1 cellular context compared by ENCODE assay signal in genomic region chr19:48881741-48882657, GRCh38.
A peak's percentile ranks its signal among the peaks of the same experiment; 100 is the strongest.
TF ChIP-seq lines count a peak whose summit lies in the region.

No MANE protein-coding gene starts in this region.

TF ChIP-seq in K562, 482 proteins besides CTCF, POLR2A, EP300 and RAD21 (continued from another document and continues in another):
- TF ChIP-seq MLLT1 (IDR thresholded peaks at IDR 0.05): no peak
- no peak for TF ChIP-seq GTF3C2 (IDR thresholded peaks at IDR 0.05; ENCODE audit: borderline replicate concordance, extremely low read depth, insufficient read length)
- no peak for TF ChIP-seq PURB (CRISPR knock-in tag; IDR thresholded peaks at IDR 0.05; ENCODE audit: low read depth)
- no peak for TF ChIP-seq HNRNPH1 (optimal IDR thresholded peaks at IDR 0.05; ENCODE audit: low read depth, low read length)
- TF ChIP-seq IRF2 (CRISPR knock-in tag; IDR thresholded peaks at IDR 0.05): no peak
- TF ChIP-seq ZBED1 (IDR thresholded peaks at IDR 0.05): no peak
- TF ChIP-seq ZNF398 (CRISPR knock-in tag; IDR thresholded peaks at IDR 0.05): peak; percentile 89
- no peak for TF ChIP-seq GATAD2B (IDR thresholded peaks at IDR 0.05; ENCODE audit: borderline replicate concordance)
- TF ChIP-seq TRIM24 (IDR thresholded peaks at IDR 0.05): 0 out of 4 replicates have a peak, but pooled peaks have one; percentile 21 to 24
- TF ChIP-seq MCM3 (IDR thresholded peaks at IDR 0.05): no peak
- no peak for TF ChIP-seq TRIM25 (IDR thresholded peaks at IDR 0.05; ENCODE audit: borderline replicate concordance)
- no peak for TF ChIP-seq ZBTB26 (CRISPR knock-in tag; IDR thresholded peaks at IDR 0.05)
- TF ChIP-seq ZNF24 (IDR thresholded peaks at IDR 0.05): no peak
- TF ChIP-seq E2F5 (CRISPR knock-in tag; IDR thresholded peaks at IDR 0.05): no peak
- TF ChIP-seq REST (CRISPR knock-in tag; IDR thresholded peaks at IDR 0.05; ENCODE audit: low read depth): no peak
- 0 out of 2 replicates have a peak, but pooled peaks have one; percentile 70 for TF ChIP-seq MTF1 (CRISPR knock-in tag; IDR thresholded peaks at IDR 0.05; ENCODE audit: borderline replicate concordance)
- no peak for TF ChIP-seq PRPF4 (IDR thresholded peaks at IDR 0.05; ENCODE audit: insufficient read depth, low read depth, low read length, poor library complexity, severe bottlenecking)
- no peak for TF ChIP-seq SOX6 (IDR thresholded peaks at IDR 0.05)
- no peak for TF ChIP-seq PCBP1 (IDR thresholded peaks at IDR 0.05; ENCODE audit: low read depth, low read length, poor library complexity, severe bottlenecking)
- TF ChIP-seq ILK (tag; IDR thresholded peaks at IDR 0.05; ENCODE audit: borderline replicate concordance, low read depth): peak; percentile 88
- peak; percentile 88 for TF ChIP-seq HINFP (tag; conservative IDR thresholded peaks at IDR 0.05; ENCODE audit: low read depth)
- TF ChIP-seq MAFF (IDR thresholded peaks at IDR 0.05; ENCODE audit: low read length): no peak
- TF ChIP-seq ZNF445 (CRISPR knock-in tag; IDR thresholded peaks at IDR 0.05; ENCODE audit: low read depth): no peak; the same call in 1 of the 2 replicates
- no peak for TF ChIP-seq RBM25 (IDR thresholded peaks at IDR 0.05; ENCODE audit: low read depth, low read length, severe bottlenecking)
- TF ChIP-seq NRF1 (conservative IDR thresholded peaks at IDR 0.05 in 1 of 2, IDR thresholded peaks at IDR 0.05 in 1 of 2): no peak
- no peak for TF ChIP-seq STAT5A (IDR thresholded peaks at IDR 0.05; ENCODE audit: borderline replicate concordance, low read length)
- peak; percentile 95 for TF ChIP-seq ZNF583 (CRISPR knock-in tag; IDR thresholded peaks at IDR 0.05)
- TF ChIP-seq PATZ1 (CRISPR knock-in tag; IDR thresholded peaks at IDR 0.05; ENCODE audit: borderline replicate concordance): peak; percentile 82; the same call in 1 of the 2 replicates
- no peak for TF ChIP-seq CHAMP1 (IDR thresholded peaks at IDR 0.05)
- no peak for TF ChIP-seq CEBPG (CRISPR knock-in tag; IDR thresholded peaks at IDR 0.05)
- TF ChIP-seq CEBPG (tag; conservative IDR thresholded peaks at IDR 0.05 in 1 of 2, IDR thresholded peaks at IDR 0.05 in 1 of 2): no peak; a peak in 1 of 4 replicates
- no peak for TF ChIP-seq HMG20B (CRISPR knock-in tag; IDR thresholded peaks at IDR 0.05)
- peak; percentile 30; the same call in 1 of the 2 replicates for TF ChIP-seq MAFG (tag; conservative IDR thresholded peaks at IDR 0.05)
- TF ChIP-seq ETV6 (IDR thresholded peaks at IDR 0.05; ENCODE audit: borderline replicate concordance in 1 of 2, low read depth in 2 of 2, low read length in 1 of 2): no peak
- TF ChIP-seq ETV6 (CRISPR knock-in tag; IDR thresholded peaks at IDR 0.05; ENCODE audit: borderline replicate concordance): no peak
- TF ChIP-seq NR2C2 (CRISPR knock-in tag; IDR thresholded peaks at IDR 0.05): no peak
- TF ChIP-seq NR2C2 (tag; IDR thresholded peaks at IDR 0.05): peak; percentile 46; the same call in 1 of the 2 replicates
- TF ChIP-seq RBM22 (IDR thresholded peaks at IDR 0.05; ENCODE audit: low read depth, low read length, poor library complexity, severe bottlenecking): no peak
- no peak for TF ChIP-seq ZFP30 (CRISPR knock-in tag; IDR thresholded peaks at IDR 0.05; ENCODE audit: borderline replicate concordance)
- TF ChIP-seq GABPB2 (CRISPR knock-in tag; conservative IDR thresholded peaks at IDR 0.05): no peak
- no peak for TF ChIP-seq HDAC3 (IDR thresholded peaks at IDR 0.05; ENCODE audit: borderline replicate concordance, partially characterized antibody)
- TF ChIP-seq ARNT (IDR thresholded peaks at IDR 0.05): no peak
- TF ChIP-seq GABPB1 (CRISPR knock-in tag; IDR thresholded peaks at IDR 0.05): no peak
- no peak for TF ChIP-seq RFX1 (IDR thresholded peaks at IDR 0.05)
